Comparison of ENCODE assay signal across 20 cellular contexts in genomic region chr15:78272776-78273175, GRCh38. TPM values are rescaled to one million over a fixed set of nuclear protein-coding genes. Genes with fewer than 3 reads are reported as not detected.
"Had no signal": no experiment of that assay in that cellular context is flagged by ENCODE, and none has a peak within 500 bp of the region (broad histone marks: within the 10 kb centered on the region; RNA-seq: fewer than 3 reads in every experiment).

No MANE protein-coding gene starts in this region.

- H3K4me1 Mint-ChIP-seq: activated B cell treated with CpG ODN at 0.5 μM for 24 hours had no signal

- DNase-seq: activated B cell treated with CpG ODN at 0.5 μM for 24 hours; activated CD4-positive, alpha-beta T cell treated with anti-CD3 and anti-CD28 coated beads for 4 hours; activated CD8-positive, alpha-beta T cell treated with anti-CD3 and anti-CD28 coated beads for 36 hours; activated naive CD4-positive, alpha-beta T cell treated with anti-CD3 and anti-CD28 coated beads, Interleukin-2, amount 10 ng/mL, durations not matched to agents 7 days and 5 days; activated T-cell treated with anti-CD3 and anti-CD28 coated beads, Interleukin-2, amount 50 U/mL, for 4 hours; gastrocnemius medialis; mesendoderm; naive thymus-derived CD4-positive, alpha-beta T cell; stimulated activated CD4-positive, alpha-beta T cell treated with anti-CD3 and anti-CD28 coated beads, Interleukin-15, amount 100 ng/mL, for 24 hours; stimulated activated CD4-positive, alpha-beta T cell treated with anti-CD3 and anti-CD28 coated beads, Interleukin-2, amount 100 ng/mL, for 48 hours; T-helper 9 cell; testis; upper lobe of left lung had no signal

- H3K27ac Mint-ChIP-seq: activated B cell treated with CpG ODN at 0.5 μM for 24 hours; activated CD8-positive, alpha-beta T cell treated with anti-CD3 and anti-CD28 coated beads for 36 hours; activated naive CD4-positive, alpha-beta T cell treated with anti-CD3 and anti-CD28 coated beads, Interleukin-2, amount 10 ng/mL, durations not matched to agents 7 days and 5 days; neural progenitor cell; progenitor cell of endocrine pancreas had no signal

- H3K9me3 ChIP-seq: ascending aorta, gastrocnemius medialis, right atrium auricular region, testis, upper lobe of left lung had no signal

- ATAC-seq: activated CD8-positive, alpha-beta T cell treated with anti-CD3 and anti-CD28 coated beads for 36 hours; activated T-cell treated with anti-CD3 and anti-CD28 coated beads, Interleukin-2, amount 50 U/mL, for 4 hours; gastrocnemius medialis; naive thymus-derived CD4-positive, alpha-beta T cell had no signal

- H3K36me3 Mint-ChIP-seq: neural progenitor cell had no signal

- H3K4me3 Mint-ChIP-seq: activated B cell treated with CpG ODN at 0.5 μM for 24 hours; activated CD8-positive, alpha-beta T cell treated with anti-CD3 and anti-CD28 coated beads for 36 hours; activated naive CD4-positive, alpha-beta T cell treated with anti-CD3 and anti-CD28 coated beads, Interleukin-2, amount 10 ng/mL, durations not matched to agents 7 days and 5 days; activated T-cell treated with anti-CD3 and anti-CD28 coated beads, Interleukin-2, amount 50 U/mL, for 4 hours; central memory CD8-positive, alpha-beta T cell; naive thymus-derived CD4-positive, alpha-beta T cell; neural progenitor cell had no signal

- H3K4me3 ChIP-seq: ascending aorta, coronary artery, gastrocnemius medialis, neural progenitor cell, right atrium auricular region, skin epidermis, testis, upper lobe of left lung had no signal

- H3K4me1 ChIP-seq: ascending aorta, neural progenitor cell, testis had no signal

- H3K27me3 Mint-ChIP-seq: activated B cell treated with CpG ODN at 0.5 μM for 24 hours; activated CD8-positive, alpha-beta T cell treated with anti-CD3 and anti-CD28 coated beads for 36 hours; activated naive CD4-positive, alpha-beta T cell treated with anti-CD3 and anti-CD28 coated beads, Interleukin-2, amount 10 ng/mL, durations not matched to agents 7 days and 5 days; central memory CD8-positive, alpha-beta T cell; naive thymus-derived CD4-positive, alpha-beta T cell had no signal

- H3K27ac ChIP-seq: ascending aorta, coronary artery, neural progenitor cell, right atrium auricular region, skin epidermis, testis, upper lobe of left lung had no signal

- H3K27me3 ChIP-seq: ascending aorta, gastrocnemius medialis, neural progenitor cell, right atrium auricular region, testis, upper lobe of left lung had no signal

- H3K9me3 Mint-ChIP-seq: activated B cell treated with CpG ODN at 0.5 μM for 24 hours; activated CD8-positive, alpha-beta T cell treated with anti-CD3 and anti-CD28 coated beads for 36 hours; activated naive CD4-positive, alpha-beta T cell treated with anti-CD3 and anti-CD28 coated beads, Interleukin-2, amount 10 ng/mL, durations not matched to agents 7 days and 5 days; activated T-cell treated with anti-CD3 and anti-CD28 coated beads, Interleukin-2, amount 50 U/mL, for 4 hours; central memory CD8-positive, alpha-beta T cell; neural progenitor cell had no signal

- H3K36me3 ChIP-seq: neural progenitor cell had no signal

RNA-seq across cellular contexts. Expression of gene ACSBG1, which starts 38.4 kb away (rescaled TPM):
- total RNA-seq: activated T-cell treated with anti-CD3 and anti-CD28 coated beads, Interleukin-2, amount 50 U/mL, for 4 hours; ascending aorta; progenitor cell of endocrine pancreas; right atrium auricular region had no signal
